ENCODE assay signal across 25 cellular contexts in genomic region chr4:99120501-99120900, GRCh38. TPM values are rescaled to one million over a fixed set of nuclear protein-coding genes. Genes with fewer than 3 reads are reported as not detected.
DNase-seq lines count a peak whose midpoint lies in the region; ATAC-seq and TF ChIP-seq lines count a peak whose summit lies in the region.
"Had no signal": no experiment of that assay in that cellular context is flagged by ENCODE, and none has a peak within 500 bp of the region (broad histone marks: within the 10 kb centered on the region; RNA-seq: fewer than 3 reads in every experiment).

No MANE protein-coding gene starts in this region.

- CTCF ChIA-PET in WTC11 (lab: Charles Lee), result no interaction called here

- no peak overlapping the region for H3K27ac ChIP-seq in GM23338 (ENCODE audit: low read depth)
- no peak overlapping the region for H3K27ac ChIP-seq in neural progenitor cell
- H3K27ac ChIP-seq in left ventricle myocardium inferior (replicated peaks), result no peak overlapping the region
- H3K27ac ChIP-seq: A549; BLaER1 treated with 17β-estradiol and CSF1 and Interleukin-3, amounts not matched to agents 10 nM and 100 nM had no signal

- H3K4me1 ChIP-seq in GM23338 (ENCODE audit: insufficient read depth) (peaks cover 7% of the 10 kb centered on the region), neural progenitor cell (no peaks in the 10 kb centered on the region), left ventricle myocardium inferior (peaks cover 4% of the 10 kb centered on the region)
- H3K4me1 ChIP-seq: A549; BE2C; BLaER1 treated with 17β-estradiol and CSF1 and Interleukin-3, amounts not matched to agents 10 nM and 100 nM; HAP-1 had no signal

- no peaks in the 10 kb centered on the region for H4K20me1 ChIP-seq in GM23338 (replicated peaks; ENCODE audit: insufficient read depth)
- H4K20me1 ChIP-seq in neural progenitor cell (ENCODE audit: low read depth), result no peaks in the 10 kb centered on the region
- H4K20me1 ChIP-seq: BLaER1 treated with 17β-estradiol and CSF1 and Interleukin-3, amounts not matched to agents 10 nM and 100 nM had no signal

- peak overlapping the region; percentile 40; the same call in 1 of the 2 replicates for H3K4me2 ChIP-seq in GM23338
- peak overlapping the region; percentile 8 for H3K4me2 ChIP-seq in neural progenitor cell
- H3K4me2 ChIP-seq: A549; BLaER1 treated with 17β-estradiol and CSF1 and Interleukin-3, amounts not matched to agents 10 nM and 100 nM had no signal

- H3K4me1 Mint-ChIP-seq in GM23338 (peaks cover 14% of the 10 kb centered on the region), WTC11 (peaks cover 13% of the 10 kb centered on the region), neural progenitor cell (peaks cover 6% of the 10 kb centered on the region)
- H3K4me1 Mint-ChIP-seq: CD4-positive, alpha-beta memory T cell had no signal

- TF ChIP-seq CTCF in GM23338 (conservative IDR thresholded peaks at IDR 0.05; ENCODE audit: low read depth in 2 of 2) (no peak), WTC11 (IDR thresholded peaks at IDR 0.05) (no peak), neural progenitor cell (IDR thresholded peaks at IDR 0.05) (no peak), left ventricle myocardium inferior (IDR thresholded peaks at IDR 0.05; ENCODE audit: borderline replicate concordance) (no peak)

- H3K9me2 ChIP-seq in GM23338 (ENCODE audit: insufficient read depth), result no peaks in the 10 kb centered on the region

- H3K9me3 ChIP-seq in neural progenitor cell (ENCODE audit: low read depth) (no peaks in the 10 kb centered on the region), left ventricle myocardium inferior (replicated peaks) (no peaks in the 10 kb centered on the region)
- H3K9me3 ChIP-seq: A549; BE2C; BLaER1 treated with 17β-estradiol and CSF1 and Interleukin-3, amounts not matched to agents 10 nM and 100 nM; HAP-1 had no signal

- H3K36me3 Mint-ChIP-seq in GM23338 (ENCODE audit: low read depth), result peaks cover 17% of the 10 kb centered on the region
- H3K36me3 Mint-ChIP-seq in WTC11, result peaks cover 16% of the 10 kb centered on the region
- H3K36me3 Mint-ChIP-seq in neural progenitor cell, result peaks cover 7% of the 10 kb centered on the region
- H3K36me3 Mint-ChIP-seq: CD4-positive, alpha-beta memory T cell had no signal

- DNase-seq in GM23338 (ENCODE audit: low spot score) (no peak), WTC11 (ENCODE audit: low spot score) (no peak), left lobe of liver (ENCODE audit: low spot score) (no peak), neural progenitor cell (ENCODE audit: low spot score) (no peak), left ventricle myocardium inferior (no peak), NCI-H1930 (lab: John Stamatoyannopoulos, UW) (no peak)
- DNase-seq: 8988T; ACHN; AML-193; BE2C; Calu3; CD4-positive, alpha-beta memory T cell; COR-L47; DMS53; DMS79 treated with DMSO at 0.1 percent for 48 hours; GF-D8; GOT3; HFFc6 had no signal

- H3K36me3 ChIP-seq in GM23338 (ENCODE audit: insufficient read depth), result 0 out of 2 replicates have a peak, but pooled peaks cover 3% of the 10 kb centered on the region
- H3K36me3 ChIP-seq in neural progenitor cell, result no peaks in the 10 kb centered on the region
- no peaks in the 10 kb centered on the region for H3K36me3 ChIP-seq in left ventricle myocardium inferior
- H3K36me3 ChIP-seq: BE2C; BLaER1 treated with 17β-estradiol and CSF1 and Interleukin-3, amounts not matched to agents 10 nM and 100 nM; HAP-1 had no signal

- H3F3A ChIP-seq in GM23338 (replicated peaks; ENCODE audit: low read depth) (no peaks in the 10 kb centered on the region), neural progenitor cell (ENCODE audit: low read depth) (no peaks in the 10 kb centered on the region)

- POLR2A ChIA-PET in WTC11 (lab: Charles Lee), result no interaction called here

- peak; percentile 32; the same call in 1 of the 3 replicates for ATAC-seq in GM23338
- 0 out of 2 replicates have a peak, but pooled peaks have one; percentile 24 for ATAC-seq in WTC11
- peak; percentile 51 for ATAC-seq in left lobe of liver
- no peak for ATAC-seq in GM19452 (IDR thresholded peaks at IDR 0.05; ENCODE audit: unreplicated experiment)
- no peak for ATAC-seq in esophagus mucosa
- ATAC-seq: A549 had no signal

- no peaks in the 10 kb centered on the region for H3K79me2 ChIP-seq in GM23338 (replicated peaks; ENCODE audit: insufficient read depth)
- no peaks in the 10 kb centered on the region for H3K79me2 ChIP-seq in neural progenitor cell (ENCODE audit: low read depth)

- H3K27me3 ChIP-seq in GM23338 (ENCODE audit: insufficient read depth), result no peaks in the 10 kb centered on the region
- H3K27me3 ChIP-seq in neural progenitor cell, result no peaks in the 10 kb centered on the region
- H3K27me3 ChIP-seq in left ventricle myocardium inferior (ENCODE audit: low read depth), result no peaks in the 10 kb centered on the region
- H3K27me3 ChIP-seq: BE2C; BLaER1 treated with 17β-estradiol and CSF1 and Interleukin-3, amounts not matched to agents 10 nM and 100 nM had no signal

- H2AFZ ChIP-seq in GM23338 (no peak overlapping the region), neural progenitor cell (replicated peaks) (no peak overlapping the region)

- H3K4me3 Mint-ChIP-seq in GM23338 (no peak overlapping the region), WTC11 (no peak overlapping the region), neural progenitor cell (no peak overlapping the region)
- H3K4me3 Mint-ChIP-seq: CD4-positive, alpha-beta memory T cell; HFFc6 had no signal

- H3K9ac ChIP-seq in neural progenitor cell, result no peak overlapping the region
- H3K9ac ChIP-seq: BLaER1 treated with 17β-estradiol and CSF1 and Interleukin-3, amounts not matched to agents 10 nM and 100 nM had no signal

- peaks cover 13% of the 10 kb centered on the region for H3K9me3 Mint-ChIP-seq in GM23338
- peaks cover 26% of the 10 kb centered on the region for H3K9me3 Mint-ChIP-seq in WTC11
- H3K9me3 Mint-ChIP-seq in neural progenitor cell, result peaks cover 9% of the 10 kb centered on the region
- H3K9me3 Mint-ChIP-seq: CD4-positive, alpha-beta memory T cell; HFFc6 had no signal

- intact Hi-C loops in left ventricle myocardium inferior (cut with micrococcal nuclease), result no loop called here

- H3K27ac Mint-ChIP-seq in GM23338 (no peak overlapping the region), WTC11 (no peak overlapping the region; the same call in 1 of the 2 replicates), neural progenitor cell (no peak overlapping the region)
- H3K27ac Mint-ChIP-seq: CD4-positive, alpha-beta memory T cell; HFFc6 had no signal

- H3K27me3 Mint-ChIP-seq in GM23338 (ENCODE audit: insufficient read depth, low read depth, poor library complexity) (peaks cover 2% of the 10 kb centered on the region), WTC11 (ENCODE audit: low read depth) (no peaks in the 10 kb centered on the region), neural progenitor cell (ENCODE audit: insufficient read depth, low read depth) (no peaks in the 10 kb centered on the region)

- H3K4me3 ChIP-seq in GM23338 (no peak overlapping the region), neural progenitor cell (no peak overlapping the region), left ventricle myocardium inferior (no peak overlapping the region)
- H3K4me3 ChIP-seq: A549; BLaER1 treated with 17β-estradiol and CSF1 and Interleukin-3, amounts not matched to agents 10 nM and 100 nM; HAP-1 had no signal

TF ChIP-seq in WTC11, 78 proteins besides CTCF, POLR2A, EP300 and RAD21 (continues in another document):
- TF ChIP-seq KAT7 (CRISPR knock-in tag; IDR thresholded peaks at IDR 0.05; ENCODE audit: borderline replicate concordance) (no peak), IRF2 (CRISPR knock-in tag; IDR thresholded peaks at IDR 0.05; ENCODE audit: borderline replicate concordance, low read depth) (no peak), FOXK1 (CRISPR knock-in tag; IDR thresholded peaks at IDR 0.05) (no peak), HMGXB4 (CRISPR knock-in tag; IDR thresholded peaks at IDR 0.05) (no peak), GTF2I (CRISPR knock-in tag; conservative IDR thresholded peaks at IDR 0.05) (no peak), USF2 (CRISPR knock-in tag; IDR thresholded peaks at IDR 0.05) (no peak), ZNF423 (CRISPR knock-in tag; IDR thresholded peaks at IDR 0.05) (no peak), GRHL2 (CRISPR knock-in tag; IDR thresholded peaks at IDR 0.05; ENCODE audit: insufficient replicate concordance, severe bottlenecking) (no peak), ZNF396 (CRISPR knock-in tag; IDR thresholded peaks at IDR 0.05; ENCODE audit: borderline replicate concordance) (no peak), ZNF263 (CRISPR knock-in tag; IDR thresholded peaks at IDR 0.05; ENCODE audit: low read depth) (no peak)

RNA-seq across cellular contexts. Expression of gene ADH4, which starts 23.6 kb away (rescaled TPM):
- total RNA-seq in GM23338 (2014; rRNA removed; shearing (Covaris generic)), result not detected in 2 replicates
- polyA plus RNA-seq in GM23338 (2016; fragmentation: Nextera tagmentation; extraction: Ambion mirVana), result 0.47 TPM in 1 of 2 replicates, not detected in the other
- total RNA-seq in WTC11 (2021) (0.11 to 0.18 TPM (median 0.16 TPM) in 3 replicates), left lobe of liver (689 TPM), neural progenitor cell (ENCODE audit: low replicate concordance) (not detected in 2 replicates), left ventricle myocardium inferior (not detected), esophagus mucosa (0.40 TPM)
- total RNA-seq: Calu3; CD4-positive, alpha-beta memory T cell; Daoy; G401; HFFc6 had no signal
- polyA plus RNA-seq: CD4-positive, alpha-beta memory T cell had no signal

RNA-seq across cellular contexts. Expression of gene ADH5, which starts 31.9 kb away (rescaled TPM):
- 224 and 227 TPM in 2 replicates for total RNA-seq in GM23338 (2014; rRNA removed; shearing (Covaris generic))
- 243 and 250 TPM in 2 replicates for polyA plus RNA-seq in GM23338 (2016; fragmentation: Nextera tagmentation; extraction: Ambion mirVana)
- total RNA-seq in WTC11 (2021), result 244 to 252 TPM (median 247 TPM) in 3 replicates
- total RNA-seq in left lobe of liver, result 155 TPM
- total RNA-seq in neural progenitor cell (ENCODE audit: low replicate concordance), result 287 and 473 TPM in 2 replicates
- 179 TPM for total RNA-seq in left ventricle myocardium inferior
- total RNA-seq in esophagus mucosa, result 90.8 TPM

Comparison
In these comparisons a context has a peak if more than half of its experiments do, and no peak if none do; other contexts are left out.
1. ATAC-seq: peak in GM23338 (single experiment), WTC11 (single experiment) and left lobe of liver (single experiment); none in GM19452 (single experiment) and esophagus mucosa (single experiment).
2. RNA of gene ADH4, which starts 23.6 kb away (total RNA-seq): 689 TPM in left lobe of liver (single experiment); 0.40 TPM in esophagus mucosa (single experiment), not detected in left ventricle myocardium inferior (single experiment), 0.11 to 0.18 TPM in WTC11, not detected in GM23338 and not detected in neural progenitor cell; every median in the first group is over 100 times any median in the second.